In the genomic region with DNA sequence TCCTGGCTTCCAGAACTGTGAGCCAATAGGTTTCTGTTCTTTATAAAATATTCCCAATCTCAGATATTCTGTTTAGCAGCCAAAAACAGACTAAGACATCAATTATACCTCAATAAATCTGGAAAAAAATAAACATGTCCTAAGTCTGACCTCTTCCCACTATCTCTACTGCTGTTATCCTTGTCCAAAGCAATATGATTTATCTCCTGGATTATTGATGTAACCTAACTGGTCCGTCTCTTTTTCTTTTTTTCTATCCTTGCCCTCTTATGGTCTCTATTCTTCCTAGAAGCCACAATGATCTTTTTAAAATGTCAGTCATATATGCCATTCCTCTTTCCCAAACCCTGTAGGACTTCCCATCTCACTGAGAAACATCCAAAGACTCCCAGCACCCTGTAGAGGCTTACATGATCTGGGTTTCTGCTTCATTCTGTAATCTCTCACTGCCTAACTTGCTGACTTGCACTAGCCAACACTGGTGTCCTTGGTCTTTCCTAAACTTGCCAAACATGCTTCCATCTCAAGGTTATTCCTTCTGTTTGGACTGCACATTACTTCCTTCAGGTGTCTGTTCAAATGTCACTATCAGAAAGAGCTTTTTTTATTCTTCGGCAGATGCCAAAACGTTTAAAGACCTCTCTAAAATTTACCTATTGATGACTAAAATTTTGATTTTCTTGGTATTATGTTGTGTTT, we compare ENCODE assay signal across 2 cellular contexts.
TF ChIP-seq lines count a peak whose summit lies in the region.

No MANE protein-coding gene starts in this region.

TF ChIP-seq in HEK293T, 16 proteins besides CTCF, POLR2A, EP300 and RAD21:
- TF ChIP-seq, protein P1, sequence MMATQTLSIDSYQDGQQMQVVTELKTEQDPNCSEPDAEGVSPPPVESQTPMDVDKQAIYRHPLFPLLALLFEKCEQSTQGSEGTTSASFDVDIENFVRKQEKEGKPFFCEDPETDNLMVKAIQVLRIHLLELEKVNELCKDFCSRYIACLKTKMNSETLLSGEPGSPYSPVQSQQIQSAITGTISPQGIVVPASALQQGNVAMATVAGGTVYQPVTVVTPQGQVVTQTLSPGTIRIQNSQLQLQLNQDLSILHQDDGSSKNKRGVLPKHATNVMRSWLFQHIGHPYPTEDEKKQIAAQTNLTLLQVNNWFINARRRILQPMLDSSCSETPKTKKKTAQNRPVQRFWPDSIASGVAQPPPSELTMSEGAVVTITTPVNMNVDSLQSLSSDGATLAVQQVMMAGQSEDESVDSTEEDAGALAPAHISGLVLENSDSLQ (IDR thresholded peaks at IDR 0.05) = peak; percentile 64
- no peak for TF ChIP-seq ELF4 (IDR thresholded peaks at IDR 0.05)
- no peak for TF ChIP-seq L3MBTL2 (conservative IDR thresholded peaks at IDR 0.05)
- no peak for TF ChIP-seq FOXM1 (IDR thresholded peaks at IDR 0.05; ENCODE audit: borderline replicate concordance)

TF ChIP-seq in SK-N-SH, 30 proteins besides CTCF, POLR2A, EP300 and RAD21 (continued from another document):
- TF ChIP-seq, protein P2, sequence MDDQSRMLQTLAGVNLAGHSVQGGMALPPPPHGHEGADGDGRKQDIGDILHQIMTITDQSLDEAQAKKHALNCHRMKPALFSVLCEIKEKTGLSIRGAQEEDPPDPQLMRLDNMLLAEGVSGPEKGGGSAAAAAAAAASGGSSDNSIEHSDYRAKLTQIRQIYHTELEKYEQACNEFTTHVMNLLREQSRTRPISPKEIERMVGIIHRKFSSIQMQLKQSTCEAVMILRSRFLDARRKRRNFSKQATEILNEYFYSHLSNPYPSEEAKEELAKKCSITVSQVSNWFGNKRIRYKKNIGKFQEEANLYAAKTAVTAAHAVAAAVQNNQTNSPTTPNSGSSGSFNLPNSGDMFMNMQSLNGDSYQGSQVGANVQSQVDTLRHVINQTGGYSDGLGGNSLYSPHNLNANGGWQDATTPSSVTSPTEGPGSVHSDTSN (IDR thresholded peaks at IDR 0.05) = no peak
- TF ChIP-seq SMC3 (IDR thresholded peaks at IDR 0.05; ENCODE audit: low read depth, low read length) (no peak), JUND (IDR thresholded peaks at IDR 0.05) (no peak), RXRA (IDR thresholded peaks at IDR 0.05; ENCODE audit: borderline replicate concordance, low read depth) (no peak), FOXJ3 (CRISPR knock-in tag; IDR thresholded peaks at IDR 0.05) (no peak), SIN3A (IDR thresholded peaks at IDR 0.05; ENCODE audit: borderline replicate concordance, low read depth, low read length) (no peak), FOXM1 (IDR thresholded peaks at IDR 0.05; ENCODE audit: low read depth) (no peak), RCOR1 (IDR thresholded peaks at IDR 0.05; ENCODE audit: low read length) (no peak)
- TF ChIP-seq, protein P3, sequence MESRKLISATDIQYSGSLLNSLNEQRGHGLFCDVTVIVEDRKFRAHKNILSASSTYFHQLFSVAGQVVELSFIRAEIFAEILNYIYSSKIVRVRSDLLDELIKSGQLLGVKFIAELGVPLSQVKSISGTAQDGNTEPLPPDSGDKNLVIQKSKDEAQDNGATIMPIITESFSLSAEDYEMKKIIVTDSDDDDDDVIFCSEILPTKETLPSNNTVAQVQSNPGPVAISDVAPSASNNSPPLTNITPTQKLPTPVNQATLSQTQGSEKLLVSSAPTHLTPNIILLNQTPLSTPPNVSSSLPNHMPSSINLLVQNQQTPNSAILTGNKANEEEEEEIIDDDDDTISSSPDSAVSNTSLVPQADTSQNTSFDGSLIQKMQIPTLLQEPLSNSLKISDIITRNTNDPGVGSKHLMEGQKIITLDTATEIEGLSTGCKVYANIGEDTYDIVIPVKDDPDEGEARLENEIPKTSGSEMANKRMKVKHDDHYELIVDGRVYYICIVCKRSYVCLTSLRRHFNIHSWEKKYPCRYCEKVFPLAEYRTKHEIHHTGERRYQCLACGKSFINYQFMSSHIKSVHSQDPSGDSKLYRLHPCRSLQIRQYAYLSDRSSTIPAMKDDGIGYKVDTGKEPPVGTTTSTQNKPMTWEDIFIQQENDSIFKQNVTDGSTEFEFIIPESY (IDR thresholded peaks at IDR 0.05; ENCODE audit: borderline replicate concordance, low read depth) = no peak
- TF ChIP-seq, protein P4, sequence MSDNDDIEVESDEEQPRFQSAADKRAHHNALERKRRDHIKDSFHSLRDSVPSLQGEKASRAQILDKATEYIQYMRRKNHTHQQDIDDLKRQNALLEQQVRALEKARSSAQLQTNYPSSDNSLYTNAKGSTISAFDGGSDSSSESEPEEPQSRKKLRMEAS (IDR thresholded peaks at IDR 0.05; ENCODE audit: low read depth) = no peak
- TF ChIP-seq, protein P5, sequence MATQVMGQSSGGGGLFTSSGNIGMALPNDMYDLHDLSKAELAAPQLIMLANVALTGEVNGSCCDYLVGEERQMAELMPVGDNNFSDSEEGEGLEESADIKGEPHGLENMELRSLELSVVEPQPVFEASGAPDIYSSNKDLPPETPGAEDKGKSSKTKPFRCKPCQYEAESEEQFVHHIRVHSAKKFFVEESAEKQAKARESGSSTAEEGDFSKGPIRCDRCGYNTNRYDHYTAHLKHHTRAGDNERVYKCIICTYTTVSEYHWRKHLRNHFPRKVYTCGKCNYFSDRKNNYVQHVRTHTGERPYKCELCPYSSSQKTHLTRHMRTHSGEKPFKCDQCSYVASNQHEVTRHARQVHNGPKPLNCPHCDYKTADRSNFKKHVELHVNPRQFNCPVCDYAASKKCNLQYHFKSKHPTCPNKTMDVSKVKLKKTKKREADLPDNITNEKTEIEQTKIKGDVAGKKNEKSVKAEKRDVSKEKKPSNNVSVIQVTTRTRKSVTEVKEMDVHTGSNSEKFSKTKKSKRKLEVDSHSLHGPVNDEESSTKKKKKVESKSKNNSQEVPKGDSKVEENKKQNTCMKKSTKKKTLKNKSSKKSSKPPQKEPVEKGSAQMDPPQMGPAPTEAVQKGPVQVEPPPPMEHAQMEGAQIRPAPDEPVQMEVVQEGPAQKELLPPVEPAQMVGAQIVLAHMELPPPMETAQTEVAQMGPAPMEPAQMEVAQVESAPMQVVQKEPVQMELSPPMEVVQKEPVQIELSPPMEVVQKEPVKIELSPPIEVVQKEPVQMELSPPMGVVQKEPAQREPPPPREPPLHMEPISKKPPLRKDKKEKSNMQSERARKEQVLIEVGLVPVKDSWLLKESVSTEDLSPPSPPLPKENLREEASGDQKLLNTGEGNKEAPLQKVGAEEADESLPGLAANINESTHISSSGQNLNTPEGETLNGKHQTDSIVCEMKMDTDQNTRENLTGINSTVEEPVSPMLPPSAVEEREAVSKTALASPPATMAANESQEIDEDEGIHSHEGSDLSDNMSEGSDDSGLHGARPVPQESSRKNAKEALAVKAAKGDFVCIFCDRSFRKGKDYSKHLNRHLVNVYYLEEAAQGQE (IDR thresholded peaks at IDR 0.05; ENCODE audit: low read depth, low read length) = no peak
- TF ChIP-seq, protein P6, sequence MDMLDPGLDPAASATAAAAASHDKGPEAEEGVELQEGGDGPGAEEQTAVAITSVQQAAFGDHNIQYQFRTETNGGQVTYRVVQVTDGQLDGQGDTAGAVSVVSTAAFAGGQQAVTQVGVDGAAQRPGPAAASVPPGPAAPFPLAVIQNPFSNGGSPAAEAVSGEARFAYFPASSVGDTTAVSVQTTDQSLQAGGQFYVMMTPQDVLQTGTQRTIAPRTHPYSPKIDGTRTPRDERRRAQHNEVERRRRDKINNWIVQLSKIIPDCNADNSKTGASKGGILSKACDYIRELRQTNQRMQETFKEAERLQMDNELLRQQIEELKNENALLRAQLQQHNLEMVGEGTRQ (IDR thresholded peaks at IDR 0.05; ENCODE audit: borderline replicate concordance, low read depth, low read length) = no peak
